8 cellular contexts compared by ENCODE assay signal in genomic region chr17:82300707-82301270, GRCh38. TPM values are rescaled to one million over a fixed set of nuclear protein-coding genes. Genes with fewer than 3 reads are reported as not detected.
DNase-seq lines count a peak whose midpoint lies in the region; ATAC-seq and TF ChIP-seq lines count a peak whose summit lies in the region.

No MANE protein-coding gene starts in this region.

- ATAC-seq in HG03025 (IDR thresholded peaks at IDR 0.05; ENCODE audit: low FRiP score, unreplicated experiment), result no peak

- H3K36me3 Mint-ChIP-seq in brain, result no peaks in the 10 kb centered on the region

- H3K9me3 Mint-ChIP-seq in brain, result no peaks in the 10 kb centered on the region

- peak; percentile 55 to 76 for TF ChIP-seq CTCF in brain (conservative IDR thresholded peaks at IDR 0.05)

- H3K27me3 Mint-ChIP-seq in brain, result peaks cover 3% of the 10 kb centered on the region

- H3K4me3 Mint-ChIP-seq in brain, result no peak overlapping the region

- H3K27ac Mint-ChIP-seq in brain, result peak overlapping the region in 1 of 5 experiments; percentile 48

- H3K4me1 Mint-ChIP-seq in brain, result peaks cover 33% of the 10 kb centered on the region

- DNase-seq in COLO668 (lab: John Stamatoyannopoulos, UW; ENCODE audit: unreplicated experiment) (peak; percentile 76), HUDEP-2 (lab: John Stamatoyannopoulos, UW; ENCODE audit: unreplicated experiment in 76 of 76) (peak in 43 of 76 experiments; percentile 3 to 62 (median 34)), T-helper 2 cell (peak in 4 of 5 experiments; percentile 31 to 64 (median 52)), iPS-NIHi11 (ENCODE audit: low spot score) (peak; percentile 88), NCI-H2081 treated with DMSO at 0.1 percent for 48 hours (lab: John Stamatoyannopoulos, UW) (no peak)
- peak; percentile 54 to 65 for DNase-seq in stimulated activated CD4-positive, alpha-beta T cell treated with anti-CD3 and anti-CD28 coated beads, Interleukin-4, amount 100 ng/mL, for 4 hours

RNA-seq across cellular contexts. Expression of gene CD7, which starts 16.6 kb away (rescaled TPM):
- 0.88 TPM for polyA plus RNA-seq in brain (ENCODE audit: insufficient read depth, low read depth, low replicate concordance)

RNA-seq across cellular contexts. Expression of gene CSNK1D, which starts 27.3 kb away (rescaled TPM):
- polyA plus RNA-seq in brain (ENCODE audit: insufficient read depth, low read depth, low replicate concordance), result 62.3 TPM

RNA-seq across cellular contexts. Expression of gene SECTM1, which starts 32.8 kb away (rescaled TPM):
- 1.2 TPM for polyA plus RNA-seq in brain (ENCODE audit: insufficient read depth, low read depth, low replicate concordance)

RNA-seq across cellular contexts. Expression of gene TEX19, which starts 58.3 kb away (rescaled TPM):
- not detected for polyA plus RNA-seq in brain (ENCODE audit: insufficient read depth, low read depth, low replicate concordance)
